16 cellular contexts compared by ENCODE assay signal in genomic region chr2:135792401-135793152, GRCh38. TPM values are rescaled to one million over a fixed set of nuclear protein-coding genes. Genes with fewer than 3 reads are reported as not detected.
DNase-seq lines count a peak whose midpoint lies in the region; ATAC-seq and TF ChIP-seq lines count a peak whose summit lies in the region.
"Had no signal": no experiment of that assay in that cellular context is flagged by ENCODE, and none has a peak within 500 bp of the region (broad histone marks: within the 10 kb centered on the region; RNA-seq: fewer than 3 reads in every experiment).

No MANE protein-coding gene starts in this region.

- H3K9me3 Mint-ChIP-seq in activated CD8-positive, alpha-beta memory T cell treated with anti-CD3 and anti-CD28 coated beads, Interleukin-2, amount 10 ng/mL, durations not matched to agents 7 days and 5 days (ENCODE audit: low read depth) = no peaks in the 10 kb centered on the region
- no peaks in the 10 kb centered on the region for H3K9me3 Mint-ChIP-seq in activated naive CD8-positive, alpha-beta T cell treated with anti-CD3 and anti-CD28 coated beads, Interleukin-2, amount 50 U/mL, for 24 hours
- no peaks in the 10 kb centered on the region for H3K9me3 Mint-ChIP-seq in stimulated activated effector memory CD8-positive, alpha-beta T cell treated with anti-CD3 and anti-CD28 coated beads, Interleukin-12 subunit alpha, Interleukin-12 subunit beta, amount 100 ng/mL, for 72 hours
- H3K9me3 Mint-ChIP-seq: activated naive CD4-positive, alpha-beta T cell treated with anti-CD3 and anti-CD28 coated beads, Interleukin-2, amount 50 U/mL, for 24 hours; mesothelial cell of epicardium had no signal

- CTCF ChIA-PET in activated CD8-positive, alpha-beta memory T cell treated with anti-CD3 and anti-CD28 coated beads, Interleukin-2, amount 10 ng/mL, durations not matched to agents 7 days and 5 days (lab: Charles Lee) = interaction anchor here (0.8 to 2.0 kb wide), 3 partner anchors 9 to 14 kb away, joined by 3 to 6 read pairs (median 3); no protein-coding TSS in a partner anchor

- peak; percentile 13 for ATAC-seq in activated CD8-positive, alpha-beta memory T cell treated with anti-CD3 and anti-CD28 coated beads, Interleukin-2, amount 10 ng/mL, durations not matched to agents 7 days and 5 days
- ATAC-seq in HG03432 (IDR thresholded peaks at IDR 0.05; ENCODE audit: unreplicated experiment) = peak; percentile 60
- ATAC-seq in activated naive CD8-positive, alpha-beta T cell treated with anti-CD3 and anti-CD28 coated beads, Interleukin-2, amount 50 U/mL, for 24 hours = peak; percentile 69
- ATAC-seq in stimulated activated effector memory CD8-positive, alpha-beta T cell treated with anti-CD3 and anti-CD28 coated beads, Interleukin-12 subunit alpha, Interleukin-12 subunit beta, amount 100 ng/mL, for 72 hours = peak; percentile 67
- ATAC-seq: right cardiac atrium, SK-N-SH treated with all-trans-retinoic acid at 6 μM for 48 hours had no signal

- no peak overlapping the region for H3K27ac Mint-ChIP-seq in activated CD8-positive, alpha-beta memory T cell treated with anti-CD3 and anti-CD28 coated beads, Interleukin-2, amount 10 ng/mL, durations not matched to agents 7 days and 5 days
- no peak overlapping the region for H3K27ac Mint-ChIP-seq in activated naive CD8-positive, alpha-beta T cell treated with anti-CD3 and anti-CD28 coated beads, Interleukin-2, amount 50 U/mL, for 24 hours
- H3K27ac Mint-ChIP-seq in stimulated activated effector memory CD8-positive, alpha-beta T cell treated with anti-CD3 and anti-CD28 coated beads, Interleukin-12 subunit alpha, Interleukin-12 subunit beta, amount 100 ng/mL, for 72 hours = peak overlapping the region; percentile 17
- H3K27ac Mint-ChIP-seq: activated naive CD4-positive, alpha-beta T cell treated with anti-CD3 and anti-CD28 coated beads, Interleukin-2, amount 50 U/mL, for 24 hours; mesothelial cell of epicardium had no signal

- no peak for TF ChIP-seq CTCF in coronary artery (IDR thresholded peaks at IDR 0.05)

- no peak overlapping the region for H3K4me3 ChIP-seq in coronary artery
- H3K4me3 ChIP-seq: transverse colon had no signal

- H3K27me3 Mint-ChIP-seq in activated CD8-positive, alpha-beta memory T cell treated with anti-CD3 and anti-CD28 coated beads, Interleukin-2, amount 10 ng/mL, durations not matched to agents 7 days and 5 days = no peaks in the 10 kb centered on the region
- no peaks in the 10 kb centered on the region for H3K27me3 Mint-ChIP-seq in activated naive CD8-positive, alpha-beta T cell treated with anti-CD3 and anti-CD28 coated beads, Interleukin-2, amount 50 U/mL, for 24 hours
- H3K27me3 Mint-ChIP-seq: activated naive CD4-positive, alpha-beta T cell treated with anti-CD3 and anti-CD28 coated beads, Interleukin-2, amount 50 U/mL, for 24 hours had no signal

- H3K4me3 Mint-ChIP-seq in activated CD8-positive, alpha-beta memory T cell treated with anti-CD3 and anti-CD28 coated beads, Interleukin-2, amount 10 ng/mL, durations not matched to agents 7 days and 5 days = no peak overlapping the region
- no peak overlapping the region for H3K4me3 Mint-ChIP-seq in activated naive CD8-positive, alpha-beta T cell treated with anti-CD3 and anti-CD28 coated beads, Interleukin-2, amount 50 U/mL, for 24 hours
- H3K4me3 Mint-ChIP-seq in stimulated activated effector memory CD8-positive, alpha-beta T cell treated with anti-CD3 and anti-CD28 coated beads, Interleukin-12 subunit alpha, Interleukin-12 subunit beta, amount 100 ng/mL, for 72 hours = peak overlapping the region; percentile 8
- H3K4me3 Mint-ChIP-seq: activated naive CD4-positive, alpha-beta T cell treated with anti-CD3 and anti-CD28 coated beads, Interleukin-2, amount 50 U/mL, for 24 hours; mesothelial cell of epicardium had no signal

- no peak overlapping the region for H3K27ac ChIP-seq in coronary artery
- H3K27ac ChIP-seq: transverse colon had no signal

- peaks cover 24% of the 10 kb centered on the region for H3K4me1 Mint-ChIP-seq in activated CD8-positive, alpha-beta memory T cell treated with anti-CD3 and anti-CD28 coated beads, Interleukin-2, amount 10 ng/mL, durations not matched to agents 7 days and 5 days
- peaks cover 34% of the 10 kb centered on the region for H3K4me1 Mint-ChIP-seq in activated naive CD8-positive, alpha-beta T cell treated with anti-CD3 and anti-CD28 coated beads, Interleukin-2, amount 50 U/mL, for 24 hours
- peaks cover 33% of the 10 kb centered on the region for H3K4me1 Mint-ChIP-seq in stimulated activated effector memory CD8-positive, alpha-beta T cell treated with anti-CD3 and anti-CD28 coated beads, Interleukin-12 subunit alpha, Interleukin-12 subunit beta, amount 100 ng/mL, for 72 hours

- peaks cover 3% of the 10 kb centered on the region for H3K36me3 Mint-ChIP-seq in activated CD8-positive, alpha-beta memory T cell treated with anti-CD3 and anti-CD28 coated beads, Interleukin-2, amount 10 ng/mL, durations not matched to agents 7 days and 5 days
- no peaks in the 10 kb centered on the region for H3K36me3 Mint-ChIP-seq in activated naive CD8-positive, alpha-beta T cell treated with anti-CD3 and anti-CD28 coated beads, Interleukin-2, amount 50 U/mL, for 24 hours (ENCODE audit: low read depth)
- no peaks in the 10 kb centered on the region for H3K36me3 Mint-ChIP-seq in stimulated activated effector memory CD8-positive, alpha-beta T cell treated with anti-CD3 and anti-CD28 coated beads, Interleukin-12 subunit alpha, Interleukin-12 subunit beta, amount 100 ng/mL, for 72 hours

- no peak for DNase-seq in activated CD8-positive, alpha-beta memory T cell treated with anti-CD3 and anti-CD28 coated beads, Interleukin-2, amount 10 ng/mL, durations not matched to agents 7 days and 5 days
- DNase-seq in activated CD8-positive, alpha-beta memory T cell treated with anti-CD3 and anti-CD28 coated beads, Interleukin-2, amount 50 U/mL, for 48 hours = no peak
- peak; percentile 40 for DNase-seq in activated naive CD8-positive, alpha-beta T cell treated with anti-CD3 and anti-CD28 coated beads, Interleukin-2, amount 50 U/mL, for 24 hours
- no peak for DNase-seq in stimulated activated effector memory CD8-positive, alpha-beta T cell treated with anti-CD3 and anti-CD28 coated beads, Interleukin-12 subunit alpha, Interleukin-12 subunit beta, amount 100 ng/mL, for 72 hours (ENCODE audit: low spot score in 2 of 2)
- DNase-seq in NK-92 (lab: John Stamatoyannopoulos, UW; ENCODE audit: unreplicated experiment) (no peak), ureter (ENCODE audit: low spot score) (no peak), coronary artery (ENCODE audit: low spot score) (no peak)
- DNase-seq: activated CD4-positive, alpha-beta T cell treated with anti-CD3 and anti-CD28 coated beads for 4 hours; cortex of kidney; NCI-H187; right cardiac atrium; transverse colon had no signal

RNA-seq across cellular contexts. Expression of gene LCT, which starts 44.4 kb away (rescaled TPM):
- under 1 TPM; 0.41 to 0.56 TPM for total RNA-seq in activated CD8-positive, alpha-beta memory T cell treated with anti-CD3 and anti-CD28 coated beads, Interleukin-2, amount 10 ng/mL, durations not matched to agents 7 days and 5 days
- total RNA-seq in ureter = not detected
- total RNA-seq: mesothelial cell of epicardium, right cardiac atrium had no signal

RNA-seq across cellular contexts. Expression of gene UBXN4, which starts 50.9 kb away (rescaled TPM):
- 100 to 1,000 TPM; 105 to 112 TPM for total RNA-seq in activated CD8-positive, alpha-beta memory T cell treated with anti-CD3 and anti-CD28 coated beads, Interleukin-2, amount 10 ng/mL, durations not matched to agents 7 days and 5 days
- 117 TPM for total RNA-seq in ureter

Comparison
In these comparisons a context has a peak if more than half of its experiments do, and no peak if none do; other contexts are left out.
1. ATAC-seq: peak in every context shown above with its lines; median percentile 69 in activated naive CD8-positive, alpha-beta T cell treated with anti-CD3 and anti-CD28 coated beads, Interleukin-2, amount 50 U/mL, for 24 hours; 67 in stimulated activated effector memory CD8-positive, alpha-beta T cell treated with anti-CD3 and anti-CD28 coated beads, Interleukin-12 subunit alpha, Interleukin-12 subunit beta, amount 100 ng/mL, for 72 hours; 60 in HG03432; 13 in activated CD8-positive, alpha-beta memory T cell treated with anti-CD3 and anti-CD28 coated beads, Interleukin-2, amount 10 ng/mL, durations not matched to agents 7 days and 5 days.